ENCODE assay signal across 2 cellular contexts in the genomic region with DNA sequence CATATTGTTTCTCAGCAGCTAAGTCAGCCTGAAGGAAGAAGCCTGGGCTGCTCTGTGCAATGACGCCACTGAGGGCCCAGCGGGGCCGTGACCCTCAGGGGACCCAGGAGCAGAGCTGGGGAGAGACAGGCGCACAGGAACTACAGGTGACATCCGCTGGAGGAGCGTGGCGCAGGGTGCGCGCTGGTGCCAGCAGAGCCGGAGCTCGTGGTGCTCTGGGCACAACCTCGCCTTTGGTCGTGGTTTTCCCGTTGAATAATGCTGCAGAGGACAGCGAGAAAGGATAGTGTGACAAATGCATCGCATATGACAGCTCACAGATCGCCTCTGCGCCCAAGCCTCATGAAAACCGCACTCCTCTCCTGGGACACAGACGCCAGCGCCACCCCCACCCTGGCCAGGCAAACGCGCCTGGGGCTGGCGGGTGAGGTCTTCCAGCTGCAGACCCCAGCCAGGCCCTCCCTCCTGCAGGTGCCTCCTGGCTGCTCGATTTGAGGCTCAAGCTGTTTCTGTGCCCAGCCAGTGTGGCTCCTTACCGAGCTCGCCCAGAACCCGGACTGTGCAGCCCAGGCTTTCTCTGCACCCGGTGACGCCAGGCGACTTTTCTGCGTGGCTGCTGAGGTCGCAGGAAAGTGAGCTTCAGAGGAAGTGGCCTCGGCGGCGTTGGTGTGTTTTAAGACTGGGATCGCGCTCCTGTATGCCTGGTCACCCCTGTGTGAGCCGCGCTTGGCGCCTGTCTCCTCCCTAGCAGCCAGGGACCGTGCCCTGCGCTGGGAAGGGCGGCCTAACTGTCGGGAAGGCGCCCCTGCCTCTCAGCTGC.
TF ChIP-seq lines count a peak whose summit lies in the region.

No MANE protein-coding gene starts in this region.

TF ChIP-seq in SK-N-SH, 30 proteins besides CTCF, POLR2A, EP300 and RAD21:
- TF ChIP-seq, protein P1, sequence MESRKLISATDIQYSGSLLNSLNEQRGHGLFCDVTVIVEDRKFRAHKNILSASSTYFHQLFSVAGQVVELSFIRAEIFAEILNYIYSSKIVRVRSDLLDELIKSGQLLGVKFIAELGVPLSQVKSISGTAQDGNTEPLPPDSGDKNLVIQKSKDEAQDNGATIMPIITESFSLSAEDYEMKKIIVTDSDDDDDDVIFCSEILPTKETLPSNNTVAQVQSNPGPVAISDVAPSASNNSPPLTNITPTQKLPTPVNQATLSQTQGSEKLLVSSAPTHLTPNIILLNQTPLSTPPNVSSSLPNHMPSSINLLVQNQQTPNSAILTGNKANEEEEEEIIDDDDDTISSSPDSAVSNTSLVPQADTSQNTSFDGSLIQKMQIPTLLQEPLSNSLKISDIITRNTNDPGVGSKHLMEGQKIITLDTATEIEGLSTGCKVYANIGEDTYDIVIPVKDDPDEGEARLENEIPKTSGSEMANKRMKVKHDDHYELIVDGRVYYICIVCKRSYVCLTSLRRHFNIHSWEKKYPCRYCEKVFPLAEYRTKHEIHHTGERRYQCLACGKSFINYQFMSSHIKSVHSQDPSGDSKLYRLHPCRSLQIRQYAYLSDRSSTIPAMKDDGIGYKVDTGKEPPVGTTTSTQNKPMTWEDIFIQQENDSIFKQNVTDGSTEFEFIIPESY (IDR thresholded peaks at IDR 0.05; ENCODE audit: borderline replicate concordance, low read depth): no peak
- TF ChIP-seq RXRA (IDR thresholded peaks at IDR 0.05; ENCODE audit: borderline replicate concordance, low read depth) (no peak), SIN3A (IDR thresholded peaks at IDR 0.05; ENCODE audit: borderline replicate concordance, low read depth, low read length) (no peak), FOXM1 (IDR thresholded peaks at IDR 0.05; ENCODE audit: low read depth) (no peak), FOXJ3 (CRISPR knock-in tag; IDR thresholded peaks at IDR 0.05) (no peak), NFIC (IDR thresholded peaks at IDR 0.05; ENCODE audit: borderline replicate concordance) (no peak), ELF1 (IDR thresholded peaks at IDR 0.05) (no peak)
- TF ChIP-seq, protein P2, sequence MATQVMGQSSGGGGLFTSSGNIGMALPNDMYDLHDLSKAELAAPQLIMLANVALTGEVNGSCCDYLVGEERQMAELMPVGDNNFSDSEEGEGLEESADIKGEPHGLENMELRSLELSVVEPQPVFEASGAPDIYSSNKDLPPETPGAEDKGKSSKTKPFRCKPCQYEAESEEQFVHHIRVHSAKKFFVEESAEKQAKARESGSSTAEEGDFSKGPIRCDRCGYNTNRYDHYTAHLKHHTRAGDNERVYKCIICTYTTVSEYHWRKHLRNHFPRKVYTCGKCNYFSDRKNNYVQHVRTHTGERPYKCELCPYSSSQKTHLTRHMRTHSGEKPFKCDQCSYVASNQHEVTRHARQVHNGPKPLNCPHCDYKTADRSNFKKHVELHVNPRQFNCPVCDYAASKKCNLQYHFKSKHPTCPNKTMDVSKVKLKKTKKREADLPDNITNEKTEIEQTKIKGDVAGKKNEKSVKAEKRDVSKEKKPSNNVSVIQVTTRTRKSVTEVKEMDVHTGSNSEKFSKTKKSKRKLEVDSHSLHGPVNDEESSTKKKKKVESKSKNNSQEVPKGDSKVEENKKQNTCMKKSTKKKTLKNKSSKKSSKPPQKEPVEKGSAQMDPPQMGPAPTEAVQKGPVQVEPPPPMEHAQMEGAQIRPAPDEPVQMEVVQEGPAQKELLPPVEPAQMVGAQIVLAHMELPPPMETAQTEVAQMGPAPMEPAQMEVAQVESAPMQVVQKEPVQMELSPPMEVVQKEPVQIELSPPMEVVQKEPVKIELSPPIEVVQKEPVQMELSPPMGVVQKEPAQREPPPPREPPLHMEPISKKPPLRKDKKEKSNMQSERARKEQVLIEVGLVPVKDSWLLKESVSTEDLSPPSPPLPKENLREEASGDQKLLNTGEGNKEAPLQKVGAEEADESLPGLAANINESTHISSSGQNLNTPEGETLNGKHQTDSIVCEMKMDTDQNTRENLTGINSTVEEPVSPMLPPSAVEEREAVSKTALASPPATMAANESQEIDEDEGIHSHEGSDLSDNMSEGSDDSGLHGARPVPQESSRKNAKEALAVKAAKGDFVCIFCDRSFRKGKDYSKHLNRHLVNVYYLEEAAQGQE (IDR thresholded peaks at IDR 0.05; ENCODE audit: low read depth, low read length): no peak
- TF ChIP-seq, protein P3, sequence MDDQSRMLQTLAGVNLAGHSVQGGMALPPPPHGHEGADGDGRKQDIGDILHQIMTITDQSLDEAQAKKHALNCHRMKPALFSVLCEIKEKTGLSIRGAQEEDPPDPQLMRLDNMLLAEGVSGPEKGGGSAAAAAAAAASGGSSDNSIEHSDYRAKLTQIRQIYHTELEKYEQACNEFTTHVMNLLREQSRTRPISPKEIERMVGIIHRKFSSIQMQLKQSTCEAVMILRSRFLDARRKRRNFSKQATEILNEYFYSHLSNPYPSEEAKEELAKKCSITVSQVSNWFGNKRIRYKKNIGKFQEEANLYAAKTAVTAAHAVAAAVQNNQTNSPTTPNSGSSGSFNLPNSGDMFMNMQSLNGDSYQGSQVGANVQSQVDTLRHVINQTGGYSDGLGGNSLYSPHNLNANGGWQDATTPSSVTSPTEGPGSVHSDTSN (IDR thresholded peaks at IDR 0.05): no peak
- TF ChIP-seq, protein P4, sequence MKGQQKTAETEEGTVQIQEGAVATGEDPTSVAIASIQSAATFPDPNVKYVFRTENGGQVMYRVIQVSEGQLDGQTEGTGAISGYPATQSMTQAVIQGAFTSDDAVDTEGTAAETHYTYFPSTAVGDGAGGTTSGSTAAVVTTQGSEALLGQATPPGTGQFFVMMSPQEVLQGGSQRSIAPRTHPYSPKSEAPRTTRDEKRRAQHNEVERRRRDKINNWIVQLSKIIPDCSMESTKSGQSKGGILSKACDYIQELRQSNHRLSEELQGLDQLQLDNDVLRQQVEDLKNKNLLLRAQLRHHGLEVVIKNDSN (IDR thresholded peaks at IDR 0.05; ENCODE audit: borderline replicate concordance, low read depth): no peak

TF ChIP-seq in SK-N-SH treated with all-trans-retinoic acid at 6 μM for 48 hours, 23 proteins besides CTCF, POLR2A, EP300 and RAD21:
- TF ChIP-seq RARB (CRISPR knock-in tag; IDR thresholded peaks at IDR 0.05) (no peak), ZNF565 (CRISPR knock-in tag; conservative IDR thresholded peaks at IDR 0.05; ENCODE audit: low read depth) (no peak), ZFP3 (CRISPR knock-in tag; IDR thresholded peaks at IDR 0.05) (no peak), ESRRG (CRISPR knock-in tag; IDR thresholded peaks at IDR 0.05) (no peak), TCF4 (CRISPR knock-in tag; IDR thresholded peaks at IDR 0.05; ENCODE audit: borderline replicate concordance) (no peak), OSR1 (CRISPR knock-in tag; IDR thresholded peaks at IDR 0.05) (no peak)
- TF ChIP-seq, protein P5, sequence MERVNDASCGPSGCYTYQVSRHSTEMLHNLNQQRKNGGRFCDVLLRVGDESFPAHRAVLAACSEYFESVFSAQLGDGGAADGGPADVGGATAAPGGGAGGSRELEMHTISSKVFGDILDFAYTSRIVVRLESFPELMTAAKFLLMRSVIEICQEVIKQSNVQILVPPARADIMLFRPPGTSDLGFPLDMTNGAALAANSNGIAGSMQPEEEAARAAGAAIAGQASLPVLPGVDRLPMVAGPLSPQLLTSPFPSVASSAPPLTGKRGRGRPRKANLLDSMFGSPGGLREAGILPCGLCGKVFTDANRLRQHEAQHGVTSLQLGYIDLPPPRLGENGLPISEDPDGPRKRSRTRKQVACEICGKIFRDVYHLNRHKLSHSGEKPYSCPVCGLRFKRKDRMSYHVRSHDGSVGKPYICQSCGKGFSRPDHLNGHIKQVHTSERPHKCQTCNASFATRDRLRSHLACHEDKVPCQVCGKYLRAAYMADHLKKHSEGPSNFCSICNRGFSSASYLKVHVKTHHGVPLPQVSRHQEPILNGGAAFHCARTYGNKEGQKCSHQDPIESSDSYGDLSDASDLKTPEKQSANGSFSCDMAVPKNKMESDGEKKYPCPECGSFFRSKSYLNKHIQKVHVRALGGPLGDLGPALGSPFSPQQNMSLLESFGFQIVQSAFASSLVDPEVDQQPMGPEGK (CRISPR knock-in tag; IDR thresholded peaks at IDR 0.05; ENCODE audit: borderline replicate concordance): no peak
- TF ChIP-seq, protein P6, sequence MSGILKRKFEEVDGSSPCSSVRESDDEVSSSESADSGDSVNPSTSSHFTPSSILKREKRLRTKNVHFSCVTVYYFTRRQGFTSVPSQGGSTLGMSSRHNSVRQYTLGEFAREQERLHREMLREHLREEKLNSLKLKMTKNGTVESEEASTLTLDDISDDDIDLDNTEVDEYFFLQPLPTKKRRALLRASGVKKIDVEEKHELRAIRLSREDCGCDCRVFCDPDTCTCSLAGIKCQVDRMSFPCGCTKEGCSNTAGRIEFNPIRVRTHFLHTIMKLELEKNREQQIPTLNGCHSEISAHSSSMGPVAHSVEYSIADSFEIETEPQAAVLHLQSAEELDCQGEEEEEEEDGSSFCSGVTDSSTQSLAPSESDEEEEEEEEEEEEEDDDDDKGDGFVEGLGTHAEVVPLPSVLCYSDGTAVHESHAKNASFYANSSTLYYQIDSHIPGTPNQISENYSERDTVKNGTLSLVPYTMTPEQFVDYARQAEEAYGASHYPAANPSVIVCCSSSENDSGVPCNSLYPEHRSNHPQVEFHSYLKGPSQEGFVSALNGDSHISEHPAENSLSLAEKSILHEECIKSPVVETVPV (CRISPR knock-in tag; IDR thresholded peaks at IDR 0.05): no peak
